8 cellular contexts compared by ENCODE assay signal in genomic region chr3:186930639-186931486, GRCh38. TPM values are rescaled to one million over a fixed set of nuclear protein-coding genes. Genes with fewer than 3 reads are reported as not detected.
DNase-seq lines count a peak whose midpoint lies in the region; ATAC-seq and TF ChIP-seq lines count a peak whose summit lies in the region.

No MANE protein-coding gene starts in this region.

- peak overlapping the region; percentile 88 for H2AFZ ChIP-seq in osteoblast (ENCODE audit: low read length)

- DNase-seq in Calu3 (peak; percentile 79), GM20000 (ENCODE audit: low spot score) (peak; percentile 83), HS-5 (ENCODE audit: low read depth) (peak; percentile 22), RKO (ENCODE audit: low spot score) (peak; percentile 87), osteoblast (ENCODE audit: insufficient read length, low spot score, missing footprints) (no peak), transverse colon (peak; percentile 75)
- DNase-seq in activated effector memory CD4-positive, alpha-beta T cell treated with Interleukin-2 at 50 U/mL for 16 hours = peak; percentile 63

- H3K27me3 Mint-ChIP-seq in Calu3 (ENCODE audit: unreplicated experiment) = peaks cover 55% of the 10 kb centered on the region

- WGBS in gastroesophageal sphincter (ENCODE audit: low coverage in 1 of 2), 2 donors = 0% methylated on average over 1 of the region's 73 CpGs; no CpG with 5 or more reads in 1 of the 2 donors
- 0% methylated on average over 57 of the region's 73 CpGs; no CpG with 5 or more reads in 1 of the 2 donors for WGBS in transverse colon (ENCODE audit: low coverage in 1 of 2), 2 donors

- H3K36me3 Mint-ChIP-seq in Calu3 (ENCODE audit: insufficient read depth, unreplicated experiment) = peaks cover 33% of the 10 kb centered on the region

- TF ChIP-seq EP300 in gastroesophageal sphincter (IDR thresholded peaks at IDR 0.05) (no peak), transverse colon (IDR thresholded peaks at IDR 0.05; ENCODE audit: low read depth) (no peak)

- H3K4me2 ChIP-seq in osteoblast (ENCODE audit: insufficient read depth, low read length) = peak overlapping the region; percentile 92

- H3K27ac Mint-ChIP-seq in Calu3 (ENCODE audit: unreplicated experiment) = peak overlapping the region; percentile 4

- no peaks in the 10 kb centered on the region for H3K9me3 Mint-ChIP-seq in Calu3 (ENCODE audit: low read depth, unreplicated experiment)

- peaks cover 0 to 47% (median 7%) of the 10 kb centered on the region in 3 donors for H3K4me1 ChIP-seq in gastroesophageal sphincter
- peaks cover 12% of the 10 kb centered on the region for H3K4me1 ChIP-seq in osteoblast (ENCODE audit: insufficient read depth, low read length)
- peaks cover 3 to 26% (median 16%) of the 10 kb centered on the region in 4 donors for H3K4me1 ChIP-seq in transverse colon

- TF ChIP-seq POLR2A in gastroesophageal sphincter (IDR thresholded peaks at IDR 0.05) (no peak), transverse colon (IDR thresholded peaks at IDR 0.05) (no peak)

- no peaks in the 10 kb centered on the region for H4K20me1 ChIP-seq in osteoblast (ENCODE audit: insufficient read depth, low read length)

- no peaks in the 10 kb centered on the region for H3K9me3 ChIP-seq in gastroesophageal sphincter
- no peaks in the 10 kb centered on the region for H3K9me3 ChIP-seq in osteoblast (ENCODE audit: low read depth, low read length)
- H3K9me3 ChIP-seq in transverse colon = no peaks in the 10 kb centered on the region

- peak; percentile 44 for ATAC-seq in gastroesophageal sphincter

- no TSS peak for BruUV-seq in Calu3 (replicated peaks; lab: Mats Ljungman, UMichigan)

- H3K4me3 ChIP-seq in gastroesophageal sphincter (peak overlapping the region; percentile 41 to 72), osteoblast (ENCODE audit: insufficient read depth, low read length) (peak overlapping the region; percentile 75), transverse colon (peak overlapping the region; percentile 60 to 93 (median 77))

- peaks cover 24% of the 10 kb centered on the region for H3K4me1 Mint-ChIP-seq in Calu3 (ENCODE audit: low read depth, unreplicated experiment)

- TF ChIP-seq CTCF in Calu3 (IDR thresholded peaks at IDR 0.05; ENCODE audit: unreplicated experiment) = no peak
- TF ChIP-seq CTCF in GM20000 (IDR thresholded peaks at IDR 0.05; ENCODE audit: extremely low read depth, missing control alignments) = peak; percentile 24
- TF ChIP-seq CTCF in gastroesophageal sphincter (IDR thresholded peaks at IDR 0.05) = peak in 1 of 4 experiments; percentile 19
- TF ChIP-seq CTCF in osteoblast (IDR thresholded peaks at IDR 0.05; ENCODE audit: extremely low read depth, low read depth, low read length) = no peak
- TF ChIP-seq CTCF in transverse colon (IDR thresholded peaks at IDR 0.05) = no peak

- peaks cover 27% of the 10 kb centered on the region for H3K27me3 ChIP-seq in gastroesophageal sphincter
- H3K27me3 ChIP-seq in osteoblast (ENCODE audit: insufficient read depth, low read length) = peaks cover 10% of the 10 kb centered on the region
- no peaks in the 10 kb centered on the region for H3K27me3 ChIP-seq in transverse colon

- peak overlapping the region; percentile 80 for H3K4me3 Mint-ChIP-seq in Calu3 (ENCODE audit: low read depth, unreplicated experiment)

- in situ Hi-C loops in transverse colon (cut with MboI; ENCODE audit: low pct_ligation_motif_present in 1 of 4, low pct_unique_long_range_greater_than_20kb in 1 of 4, low sequenced_read_pairs in 3 of 4) = no loop called here

- H3K36me3 ChIP-seq in gastroesophageal sphincter (no peaks in the 10 kb centered on the region), osteoblast (ENCODE audit: insufficient read depth, low read length) (no peaks in the 10 kb centered on the region), transverse colon (no peaks in the 10 kb centered on the region)

- H3K27ac ChIP-seq in gastroesophageal sphincter (peak overlapping the region in 3 of 4 donors; percentile 77 to 81 (median 79)), osteoblast (ENCODE audit: low read depth, low read length) (no peak overlapping the region), transverse colon (peak overlapping the region; percentile 74 to 85 (median 78))

- CTCF ChIA-PET in Calu3 (lab: Charles Lee) = interaction anchor here (0.5 to 3.0 kb wide), 8 partner anchors 9 to 234 kb away, joined by 3 to 17 read pairs (median 4); no protein-coding TSS in a partner anchor

- H3K79me2 ChIP-seq in osteoblast (ENCODE audit: insufficient read depth, low read length) = no peaks in the 10 kb centered on the region

- intact Hi-C loops in Calu3 (cut with micrococcal nuclease; ENCODE audit: unreplicated experiment) = loop anchor here (1.0 to 10.0 kb wide), 3 partner anchors 82 to 236 kb away; no protein-coding TSS in a partner anchor
- intact Hi-C loops in transverse colon (cut with DNase I; ENCODE audit: low total_unique reads) = no loop called here

RNA-seq across cellular contexts. Expression of gene ST6GAL1, which starts 0.5 kb away (rescaled TPM):
- total RNA-seq in Calu3 (2022) = 14.4 and 20.4 TPM in 2 replicates
- total RNA-seq in gastroesophageal sphincter = 10 to 100 TPM; 18.0 to 32.2 (median 20.9) TPM
- 8.0 and 9.1 TPM in 2 replicates for total RNA-seq in osteoblast
- 10 to 100 TPM; 22.4 to 50.5 (median 31.2) TPM for total RNA-seq in transverse colon
